17 cellular contexts compared by ENCODE assay signal in the genomic region with DNA sequence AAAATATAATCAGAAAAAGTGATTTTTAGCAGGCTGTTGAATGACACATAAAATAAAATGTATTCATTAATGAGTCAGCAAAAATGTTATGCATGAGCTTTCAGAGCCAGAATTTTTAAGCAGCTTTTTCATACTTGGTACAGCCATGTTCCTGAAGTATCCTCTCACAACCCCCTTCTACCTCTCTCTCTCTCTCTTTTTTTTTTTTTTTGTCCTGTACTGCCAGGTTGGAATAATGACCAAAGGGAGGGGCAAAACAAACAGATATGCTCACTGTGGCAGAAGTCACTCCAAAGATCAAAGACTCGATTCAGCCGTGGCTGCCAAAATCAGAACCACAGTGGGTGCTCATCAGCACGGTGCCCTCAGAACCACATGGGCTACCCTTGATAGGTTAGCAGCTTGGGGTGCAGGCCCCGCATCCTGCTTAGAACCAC.
DNase-seq lines count a peak whose midpoint lies in the region; ATAC-seq and TF ChIP-seq lines count a peak whose summit lies in the region.
"Had no signal": no experiment of that assay in that cellular context is flagged by ENCODE, and none has a peak within 500 bp of the region (broad histone marks: within the 10 kb centered on the region; RNA-seq: fewer than 3 reads in every experiment).

No MANE protein-coding gene starts in this region.

- DNase-seq in stimulated activated naive CD8-positive, alpha-beta T cell treated with anti-CD3 and anti-CD28 coated beads, Interleukin-15, amount 100 ng/mL, for 72 hours, result no peak
- no peak for DNase-seq in stimulated activated naive CD8-positive, alpha-beta T cell treated with anti-CD3 and anti-CD28 coated beads, Interleukin-15, Interleukin-2, amounts not matched to agents 100 U/mL and 50 U/mL, for 24 hours
- DNase-seq in amniotic epithelial cell (ENCODE audit: low read depth), result peak; percentile 18
- DNase-seq in hepatocyte (ENCODE audit: low spot score), result no peak
- DNase-seq in kidney glomerular epithelial cell (lab: John Stamatoyannopoulos, UW), result no peak
- DNase-seq in cerebellum (ENCODE audit: low spot score), result no peak
- no peak for DNase-seq in testis
- DNase-seq: activated CD4-positive, alpha-beta T cell treated with anti-CD3 and anti-CD28 coated beads for 48 hours; activated T-cell treated with anti-CD3 and anti-CD28 coated beads, Interleukin-2, amount 50 U/mL, for 24 hours; AML-193; amygdala; DMS79; foreskin melanocyte; NCI-H2081 treated with DMSO at 0.1 percent for 48 hours; pancreas; stimulated activated CD4-positive, alpha-beta T cell treated with anti-CD3 and anti-CD28 coated beads, Interleukin-12 subunit alpha, Interleukin-12 subunit beta, amount 100 ng/mL, for 4 hours had no signal

- H3K4me2 ChIP-seq in hepatocyte, result peak overlapping the region; percentile 20

- H3K4me1 Mint-ChIP-seq in stimulated activated naive CD8-positive, alpha-beta T cell treated with anti-CD3 and anti-CD28 coated beads, Interleukin-15, amount 100 ng/mL, for 72 hours, result peaks cover 33% of the 10 kb centered on the region

- no peaks in the 10 kb centered on the region for H3K9me2 ChIP-seq in hepatocyte (replicated peaks; ENCODE audit: insufficient read depth)

- H3K79me2 ChIP-seq in hepatocyte, result no peaks in the 10 kb centered on the region

- H3K27me3 Mint-ChIP-seq in stimulated activated naive CD8-positive, alpha-beta T cell treated with anti-CD3 and anti-CD28 coated beads, Interleukin-15, amount 100 ng/mL, for 72 hours, result no peaks in the 10 kb centered on the region
- H3K27me3 Mint-ChIP-seq: activated T-cell treated with anti-CD3 and anti-CD28 coated beads, Interleukin-2, amount 50 U/mL, for 24 hours had no signal

- H3K9me3 Mint-ChIP-seq in stimulated activated naive CD8-positive, alpha-beta T cell treated with anti-CD3 and anti-CD28 coated beads, Interleukin-15, amount 100 ng/mL, for 72 hours, result no peaks in the 10 kb centered on the region
- H3K9me3 Mint-ChIP-seq: activated T-cell treated with anti-CD3 and anti-CD28 coated beads, Interleukin-2, amount 50 U/mL, for 24 hours had no signal

- no peak for TF ChIP-seq CTCF in hepatocyte (IDR thresholded peaks at IDR 0.05; ENCODE audit: poor library complexity)
- no peak for TF ChIP-seq CTCF in testis (IDR thresholded peaks at IDR 0.05)

- intact Hi-C loops in testis (cut with DNase I; ENCODE audit: low total_unique reads), result no loop called here

- H3K27ac ChIP-seq in hepatocyte (no peak overlapping the region), testis (no peak overlapping the region)
- H3K27ac ChIP-seq: pancreas had no signal

- H3K4me3 ChIP-seq in hepatocyte, result no peak overlapping the region
- no peak overlapping the region for H3K4me3 ChIP-seq in testis
- H3K4me3 ChIP-seq: pancreas had no signal

- H4K20me1 ChIP-seq in hepatocyte (ENCODE audit: insufficient read depth, poor library complexity, severe bottlenecking), result no peaks in the 10 kb centered on the region

- TF ChIP-seq POLR2A in testis (IDR thresholded peaks at IDR 0.05), result no peak

- H3K4me3 Mint-ChIP-seq in stimulated activated naive CD8-positive, alpha-beta T cell treated with anti-CD3 and anti-CD28 coated beads, Interleukin-15, amount 100 ng/mL, for 72 hours, result no peak overlapping the region
- H3K4me3 Mint-ChIP-seq: activated T-cell treated with anti-CD3 and anti-CD28 coated beads, Interleukin-2, amount 50 U/mL, for 24 hours had no signal

- H2AFZ ChIP-seq in hepatocyte, result no peak overlapping the region

- H3K4me1 ChIP-seq in hepatocyte (ENCODE audit: insufficient read depth) (peaks cover 7% of the 10 kb centered on the region), testis (no peaks in the 10 kb centered on the region)

- H3K27me3 ChIP-seq in hepatocyte (no peaks in the 10 kb centered on the region), testis (no peaks in the 10 kb centered on the region)
- H3K27me3 ChIP-seq: pancreas had no signal

- 68% methylated on average over 4 of the region's 4 CpGs for WGBS in hepatocyte (ENCODE audit: low lambda C conversion rate, missing lambda C conversion rate)
- WGBS in testis, 2 donors, result 64 to 91% methylated on average over 4 of the region's 4 CpGs

- H3K36me3 ChIP-seq in hepatocyte (replicated peaks; ENCODE audit: insufficient read depth, low read depth) (no peaks in the 10 kb centered on the region), testis (ENCODE audit: low read depth, missing control alignments) (no peaks in the 10 kb centered on the region)
- H3K36me3 ChIP-seq: pancreas had no signal

- ATAC-seq in stimulated activated naive CD8-positive, alpha-beta T cell treated with anti-CD3 and anti-CD28 coated beads, Interleukin-15, amount 100 ng/mL, for 72 hours, result no peak
- ATAC-seq in stimulated activated naive CD8-positive, alpha-beta T cell treated with anti-CD3 and anti-CD28 coated beads, Interleukin-15, Interleukin-2, amounts not matched to agents 100 U/mL and 50 U/mL, for 24 hours, result no peak
- ATAC-seq in GM21737 (IDR thresholded peaks at IDR 0.05; ENCODE audit: unreplicated experiment), result no peak

- H3K27ac Mint-ChIP-seq in stimulated activated naive CD8-positive, alpha-beta T cell treated with anti-CD3 and anti-CD28 coated beads, Interleukin-15, amount 100 ng/mL, for 72 hours, result peak overlapping the region; percentile 1 to 27
- H3K27ac Mint-ChIP-seq: activated T-cell treated with anti-CD3 and anti-CD28 coated beads, Interleukin-2, amount 50 U/mL, for 24 hours had no signal

- H3K9me3 ChIP-seq in hepatocyte (ENCODE audit: low read depth) (no peaks in the 10 kb centered on the region), testis (no peaks in the 10 kb centered on the region)
- H3K9me3 ChIP-seq: pancreas had no signal
